Comparison of ENCODE assay signal across 1 cellular context in genomic region chr5:172782169-172783039, GRCh38.
TF ChIP-seq lines count a peak whose summit lies in the region.

No MANE protein-coding gene starts in this region.

TF ChIP-seq in HepG2, 621 proteins besides CTCF, POLR2A, EP300 and RAD21 (continued from another document and continues in another):
- TF ChIP-seq GABPA (IDR thresholded peaks at IDR 0.05; ENCODE audit: low read depth, low read length), result no peak
- TF ChIP-seq GABPA (CRISPR knock-in tag; IDR thresholded peaks at IDR 0.05; ENCODE audit: low read depth), result peak; percentile 9; the same call in 1 of the 2 replicates
- TF ChIP-seq ZNF609 (CRISPR knock-in tag; IDR thresholded peaks at IDR 0.05; ENCODE audit: borderline replicate concordance), result peak; percentile 48; the same call in 1 of the 2 replicates
- no peak for TF ChIP-seq ZNF605 (CRISPR knock-in tag; IDR thresholded peaks at IDR 0.05)
- no peak for TF ChIP-seq ZNF3 (CRISPR knock-in tag; IDR thresholded peaks at IDR 0.05)
- TF ChIP-seq, protein P1, sequence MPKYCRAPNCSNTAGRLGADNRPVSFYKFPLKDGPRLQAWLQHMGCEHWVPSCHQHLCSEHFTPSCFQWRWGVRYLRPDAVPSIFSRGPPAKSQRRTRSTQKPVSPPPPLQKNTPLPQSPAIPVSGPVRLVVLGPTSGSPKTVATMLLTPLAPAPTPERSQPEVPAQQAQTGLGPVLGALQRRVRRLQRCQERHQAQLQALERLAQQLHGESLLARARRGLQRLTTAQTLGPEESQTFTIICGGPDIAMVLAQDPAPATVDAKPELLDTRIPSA (CRISPR knock-in tag; IDR thresholded peaks at IDR 0.05; ENCODE audit: borderline replicate concordance), result no peak
- TF ChIP-seq AGO1 (IDR thresholded peaks at IDR 0.05; ENCODE audit: low read depth, low read length, poor library complexity, severe bottlenecking), result no peak
- TF ChIP-seq, protein P2, sequence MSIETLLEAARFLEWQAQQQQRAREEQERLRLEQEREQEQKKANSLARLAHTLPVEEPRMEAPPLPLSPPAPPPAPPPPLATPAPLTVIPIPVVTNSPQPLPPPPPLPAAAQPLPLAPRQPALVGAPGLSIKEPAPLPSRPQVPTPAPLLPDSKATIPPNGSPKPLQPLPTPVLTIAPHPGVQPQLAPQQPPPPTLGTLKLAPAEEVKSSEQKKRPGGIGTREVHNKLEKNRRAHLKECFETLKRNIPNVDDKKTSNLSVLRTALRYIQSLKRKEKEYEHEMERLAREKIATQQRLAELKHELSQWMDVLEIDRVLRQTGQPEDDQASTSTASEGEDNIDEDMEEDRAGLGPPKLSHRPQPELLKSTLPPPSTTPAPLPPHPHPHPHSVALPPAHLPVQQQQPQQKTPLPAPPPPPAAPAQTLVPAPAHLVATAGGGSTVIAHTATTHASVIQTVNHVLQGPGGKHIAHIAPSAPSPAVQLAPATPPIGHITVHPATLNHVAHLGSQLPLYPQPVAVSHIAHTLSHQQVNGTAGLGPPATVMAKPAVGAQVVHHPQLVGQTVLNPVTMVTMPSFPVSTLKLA (IDR thresholded peaks at IDR 0.05), result no peak
- TF ChIP-seq PAX8 (CRISPR knock-in tag; IDR thresholded peaks at IDR 0.05; ENCODE audit: borderline replicate concordance), result no peak
- peak; percentile 80 for TF ChIP-seq MAFF (IDR thresholded peaks at IDR 0.05; ENCODE audit: low read depth, low read length)
- TF ChIP-seq MTF1 (CRISPR knock-in tag; IDR thresholded peaks at IDR 0.05), result no peak
- TF ChIP-seq ZBTB14 (CRISPR knock-in tag; IDR thresholded peaks at IDR 0.05), result no peak
- no peak for TF ChIP-seq ZNF451 (CRISPR knock-in tag; IDR thresholded peaks at IDR 0.05)
- no peak for TF ChIP-seq THAP9 (CRISPR knock-in tag; IDR thresholded peaks at IDR 0.05; ENCODE audit: borderline replicate concordance)
- no peak for TF ChIP-seq SOX6 (IDR thresholded peaks at IDR 0.05)
- peak; percentile 60 for TF ChIP-seq SOX6 (CRISPR knock-in tag; IDR thresholded peaks at IDR 0.05)
- TF ChIP-seq AHDC1 (CRISPR knock-in tag; IDR thresholded peaks at IDR 0.05; ENCODE audit: borderline replicate concordance), result no peak; the same call in 1 of the 2 replicates
- no peak for TF ChIP-seq ZNF747 (CRISPR knock-in tag; IDR thresholded peaks at IDR 0.05; ENCODE audit: borderline replicate concordance)
- no peak for TF ChIP-seq ZSCAN25 (CRISPR knock-in tag; IDR thresholded peaks at IDR 0.05)
- no peak for TF ChIP-seq ZNF850 (CRISPR knock-in tag; conservative IDR thresholded peaks at IDR 0.05)
- TF ChIP-seq CHD4 (IDR thresholded peaks at IDR 0.05; ENCODE audit: borderline replicate concordance, low read length), result no peak
- TF ChIP-seq NFRKB (IDR thresholded peaks at IDR 0.05), result no peak
- TF ChIP-seq ZNF724P (CRISPR knock-in tag; IDR thresholded peaks at IDR 0.05; ENCODE audit: borderline replicate concordance), result no peak
- 0 out of 2 replicates have a peak, but pooled peaks have one; percentile 38 for TF ChIP-seq KDM6A (CRISPR knock-in tag; IDR thresholded peaks at IDR 0.05; ENCODE audit: low read depth)
- no peak for TF ChIP-seq BRCA1 (CRISPR knock-in tag; IDR thresholded peaks at IDR 0.05)
- no peak for TF ChIP-seq RFX3 (CRISPR knock-in tag; IDR thresholded peaks at IDR 0.05)
- TF ChIP-seq SAFB2 (CRISPR knock-in tag; IDR thresholded peaks at IDR 0.05; ENCODE audit: borderline replicate concordance, low read depth), result no peak
- TF ChIP-seq ZNF652 (CRISPR knock-in tag; IDR thresholded peaks at IDR 0.05; ENCODE audit: borderline replicate concordance, low read depth), result 0 out of 2 replicates have a peak, but pooled peaks have one; percentile 25
- no peak for TF ChIP-seq GZF1 (CRISPR knock-in tag; IDR thresholded peaks at IDR 0.05)
- TF ChIP-seq BORCS8-MEF2B (CRISPR knock-in tag; IDR thresholded peaks at IDR 0.05), result no peak
- TF ChIP-seq ZNF230 (CRISPR knock-in tag; IDR thresholded peaks at IDR 0.05), result no peak
- no peak for TF ChIP-seq ZSCAN22 (CRISPR knock-in tag; IDR thresholded peaks at IDR 0.05)
- TF ChIP-seq TCF7L2 (IDR thresholded peaks at IDR 0.05; ENCODE audit: low read depth, low read length), result no peak
- no peak for TF ChIP-seq ZNF574 (CRISPR knock-in tag; IDR thresholded peaks at IDR 0.05)
- TF ChIP-seq, protein P3, sequence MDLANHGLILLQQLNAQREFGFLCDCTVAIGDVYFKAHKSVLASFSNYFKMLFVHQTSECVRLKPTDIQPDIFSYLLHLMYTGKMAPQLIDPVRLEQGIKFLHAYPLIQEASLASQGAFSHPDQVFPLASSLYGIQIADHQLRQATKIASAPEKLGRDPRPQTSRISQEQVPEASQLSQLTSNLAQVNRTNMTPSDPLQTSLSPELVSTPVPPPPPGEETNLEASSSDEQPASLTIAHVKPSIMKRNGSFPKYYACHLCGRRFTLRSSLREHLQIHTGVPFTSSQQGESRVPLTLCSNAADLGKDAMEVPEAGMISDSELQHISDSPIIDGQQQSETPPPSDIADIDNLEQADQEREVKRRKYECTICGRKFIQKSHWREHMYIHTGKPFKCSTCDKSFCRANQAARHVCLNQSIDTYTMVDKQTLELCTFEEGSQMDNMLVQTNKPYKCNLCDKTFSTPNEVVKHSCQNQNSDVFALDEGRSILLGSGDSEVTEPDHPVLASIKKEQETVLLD (CRISPR knock-in tag; IDR thresholded peaks at IDR 0.05; ENCODE audit: low read depth), result no peak
- peak; percentile 30; the same call in 1 of the 2 replicates for TF ChIP-seq ETV5 (CRISPR knock-in tag; IDR thresholded peaks at IDR 0.05; ENCODE audit: borderline replicate concordance)
- TF ChIP-seq ZNF205 (CRISPR knock-in tag; IDR thresholded peaks at IDR 0.05), result peak; percentile 79; the same call in 1 of the 2 replicates
- peak; percentile 88 for TF ChIP-seq PPARG (CRISPR knock-in tag; conservative IDR thresholded peaks at IDR 0.05)
- no peak for TF ChIP-seq SNAPC5 (CRISPR knock-in tag; IDR thresholded peaks at IDR 0.05; ENCODE audit: borderline replicate concordance)
